ENCODE assay signal across 15 cellular contexts in genomic region chr17:64565563-64565962, GRCh38.
"Had no signal": no experiment of that assay in that cellular context is flagged by ENCODE, and none has a peak within 500 bp of the region (broad histone marks: within the 10 kb centered on the region; RNA-seq: fewer than 3 reads in every experiment).

No MANE protein-coding gene starts in this region.

- H3K79me2 ChIP-seq: parathyroid adenoma had no signal

- H3K27me3 ChIP-seq: esophagus muscularis mucosa, heart left ventricle had no signal

- H3K4me1 ChIP-seq: parathyroid adenoma had no signal

- H3K9me3 Mint-ChIP-seq: activated CD4-positive, alpha-beta memory T cell treated with anti-CD3 and anti-CD28 coated beads, Interleukin-2, amount 10 ng/mL, durations not matched to agents 7 days and 5 days; activated naive CD8-positive, alpha-beta T cell treated with anti-CD3 and anti-CD28 coated beads, Interleukin-2, amount 10 ng/mL, durations not matched to agents 7 days and 5 days; neural crest cell; type B pancreatic cell had no signal

- H3K4me3 Mint-ChIP-seq: activated CD4-positive, alpha-beta memory T cell treated with anti-CD3 and anti-CD28 coated beads, Interleukin-2, amount 10 ng/mL, durations not matched to agents 7 days and 5 days; activated naive CD8-positive, alpha-beta T cell treated with anti-CD3 and anti-CD28 coated beads, Interleukin-2, amount 10 ng/mL, durations not matched to agents 7 days and 5 days; neural crest cell; type B pancreatic cell had no signal

- H3K9me3 ChIP-seq: esophagus muscularis mucosa, heart left ventricle had no signal

- H3K4me3 ChIP-seq: esophagus muscularis mucosa, heart left ventricle had no signal

- H2AFZ ChIP-seq: parathyroid adenoma had no signal

- H3K27me3 Mint-ChIP-seq: activated CD4-positive, alpha-beta memory T cell treated with anti-CD3 and anti-CD28 coated beads, Interleukin-2, amount 10 ng/mL, durations not matched to agents 7 days and 5 days; activated naive CD8-positive, alpha-beta T cell treated with anti-CD3 and anti-CD28 coated beads, Interleukin-2, amount 10 ng/mL, durations not matched to agents 7 days and 5 days; type B pancreatic cell had no signal

- DNase-seq: activated CD4-positive, alpha-beta memory T cell treated with anti-CD3 and anti-CD28 coated beads, Interleukin-2, amount 10 ng/mL, durations not matched to agents 7 days and 5 days; activated gamma-delta T cell treated with Interleukin-2 at 50 U/mL for 16 hours; activated naive CD8-positive, alpha-beta T cell treated with anti-CD3 and anti-CD28 coated beads, Interleukin-2, amount 10 ng/mL, durations not matched to agents 7 days and 5 days; activated T-cell treated with anti-CD3 and anti-CD28 coated beads, Interleukin-2, amount 50 U/mL, for 48 hours; aorta; foreskin melanocyte; heart left ventricle; islet precursor cell; left ventricle myocardium superior; small intestine; stimulated activated naive CD4-positive, alpha-beta T cell had no signal

- H3K9ac ChIP-seq: parathyroid adenoma had no signal

- H3K27ac ChIP-seq: heart left ventricle, parathyroid adenoma had no signal

- H3K4me1 Mint-ChIP-seq: activated CD4-positive, alpha-beta memory T cell treated with anti-CD3 and anti-CD28 coated beads, Interleukin-2, amount 10 ng/mL, durations not matched to agents 7 days and 5 days; activated naive CD8-positive, alpha-beta T cell treated with anti-CD3 and anti-CD28 coated beads, Interleukin-2, amount 10 ng/mL, durations not matched to agents 7 days and 5 days; neural crest cell had no signal

- ATAC-seq: heart left ventricle, left ventricle myocardium superior had no signal

- H3K27ac Mint-ChIP-seq: activated CD4-positive, alpha-beta memory T cell treated with anti-CD3 and anti-CD28 coated beads, Interleukin-2, amount 10 ng/mL, durations not matched to agents 7 days and 5 days; activated naive CD8-positive, alpha-beta T cell treated with anti-CD3 and anti-CD28 coated beads, Interleukin-2, amount 10 ng/mL, durations not matched to agents 7 days and 5 days; type B pancreatic cell had no signal
